ENCODE assay signal across 24 cellular contexts in the genomic region with DNA sequence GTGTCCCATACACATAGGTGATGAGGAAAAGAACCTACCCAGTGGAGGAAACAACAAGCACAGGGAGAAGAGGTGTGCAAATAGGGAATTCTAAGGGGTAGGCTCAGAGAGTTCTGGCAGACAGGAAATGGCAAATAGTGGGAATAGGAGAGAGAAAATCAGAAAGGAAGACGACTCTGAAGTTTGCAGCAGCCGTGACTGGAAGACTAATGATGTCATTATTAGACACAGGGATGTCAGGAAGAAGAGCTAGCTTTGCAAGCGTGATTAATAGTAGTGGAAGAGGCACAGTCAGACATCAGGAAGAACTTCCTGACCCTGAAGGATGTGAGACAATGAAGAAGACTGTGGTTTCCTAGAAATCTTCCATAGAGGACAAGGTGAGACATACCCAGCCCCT. TPM values are rescaled to one million over a fixed set of nuclear protein-coding genes. Genes with fewer than 3 reads are reported as not detected.
DNase-seq lines count a peak whose midpoint lies in the region; TF ChIP-seq lines count a peak whose summit lies in the region.
"Had no signal": no experiment of that assay in that cellular context is flagged by ENCODE, and none has a peak within 500 bp of the region (broad histone marks: within the 10 kb centered on the region; RNA-seq: fewer than 3 reads in every experiment).

No MANE protein-coding gene starts in this region.

- H3K27ac ChIP-seq in HEK293 (ENCODE audit: extremely low read depth, low read depth, low read length), result no peak overlapping the region
- H3K27ac ChIP-seq: 22Rv1; A549; BLaER1 treated with 17β-estradiol and CSF1 and Interleukin-3, amounts not matched to agents 10 nM and 100 nM; C4-2B had no signal

- H3K9me3 Mint-ChIP-seq in activated naive CD4-positive, alpha-beta T cell treated with anti-CD3 and anti-CD28 coated beads, Interleukin-2, amount 10 ng/mL, durations not matched to agents 7 days and 5 days, result no peaks in the 10 kb centered on the region
- H3K9me3 Mint-ChIP-seq in glutamatergic neuron (ENCODE audit: unreplicated experiment), result peaks cover 9% of the 10 kb centered on the region
- H3K9me3 Mint-ChIP-seq: CD4-positive, alpha-beta T cell; CD8-positive, alpha-beta T cell had no signal

- no peaks in the 10 kb centered on the region for H3K4me1 Mint-ChIP-seq in activated naive CD4-positive, alpha-beta T cell treated with anti-CD3 and anti-CD28 coated beads, Interleukin-2, amount 10 ng/mL, durations not matched to agents 7 days and 5 days
- peaks cover 29% of the 10 kb centered on the region for H3K4me1 Mint-ChIP-seq in glutamatergic neuron (ENCODE audit: low read depth, unreplicated experiment)
- H3K4me1 Mint-ChIP-seq: B cell had no signal

- no peak overlapping the region for H3K4me3 Mint-ChIP-seq in activated naive CD4-positive, alpha-beta T cell treated with anti-CD3 and anti-CD28 coated beads, Interleukin-2, amount 10 ng/mL, durations not matched to agents 7 days and 5 days
- no peak overlapping the region for H3K4me3 Mint-ChIP-seq in glutamatergic neuron (ENCODE audit: unreplicated experiment)
- H3K4me3 Mint-ChIP-seq: B cell; CD4-positive, alpha-beta T cell; CD8-positive, alpha-beta T cell had no signal

- H3K36me3 Mint-ChIP-seq in activated naive CD4-positive, alpha-beta T cell treated with anti-CD3 and anti-CD28 coated beads, Interleukin-2, amount 10 ng/mL, durations not matched to agents 7 days and 5 days, result no peaks in the 10 kb centered on the region
- H3K36me3 Mint-ChIP-seq in glutamatergic neuron (ENCODE audit: unreplicated experiment), result no peaks in the 10 kb centered on the region
- H3K36me3 Mint-ChIP-seq: CD8-positive, alpha-beta T cell had no signal

- H3K4me1 ChIP-seq in HEK293 (ENCODE audit: control insufficient read depth, insufficient read depth, low read length), result no peaks in the 10 kb centered on the region
- H3K4me1 ChIP-seq: A549; BLaER1 treated with 17β-estradiol and CSF1 and Interleukin-3, amounts not matched to agents 10 nM and 100 nM; Caco-2 had no signal

- H3K27me3 Mint-ChIP-seq in activated naive CD4-positive, alpha-beta T cell treated with anti-CD3 and anti-CD28 coated beads, Interleukin-2, amount 10 ng/mL, durations not matched to agents 7 days and 5 days, result peaks cover 11% of the 10 kb centered on the region
- H3K27me3 Mint-ChIP-seq in glutamatergic neuron (ENCODE audit: unreplicated experiment), result peaks cover 6% of the 10 kb centered on the region
- H3K27me3 Mint-ChIP-seq: B cell had no signal

- POLR2A ChIA-PET in HEK293 (lab: Yijun Ruan, JAX), result no interaction called here

- no peaks in the 10 kb centered on the region for H3K36me3 ChIP-seq in HEK293 (ENCODE audit: control insufficient read depth in 2 of 2, insufficient read depth in 1 of 2, low read length in 2 of 2)

- CTCF ChIA-PET in activated naive CD4-positive, alpha-beta T cell treated with anti-CD3 and anti-CD28 coated beads, Interleukin-2, amount 10 ng/mL, durations not matched to agents 7 days and 5 days (lab: Charles Lee), result no interaction called here
- CTCF ChIA-PET in HEK293 (lab: Yijun Ruan, JAX), result no interaction called here

- H3K4me3 ChIP-seq in HEK293 (ENCODE audit: low read depth, low read length), result no peak overlapping the region
- H3K4me3 ChIP-seq: A549; BLaER1 treated with 17β-estradiol and CSF1 and Interleukin-3, amounts not matched to agents 10 nM and 100 nM; GM12878 had no signal

- no peak overlapping the region for H3K27ac Mint-ChIP-seq in activated naive CD4-positive, alpha-beta T cell treated with anti-CD3 and anti-CD28 coated beads, Interleukin-2, amount 10 ng/mL, durations not matched to agents 7 days and 5 days
- peak overlapping the region; percentile 92 for H3K27ac Mint-ChIP-seq in glutamatergic neuron (ENCODE audit: unreplicated experiment)
- H3K27ac Mint-ChIP-seq: B cell; CD4-positive, alpha-beta T cell; CD8-positive, alpha-beta T cell had no signal

- peak; percentile 1 for DNase-seq in activated naive CD4-positive, alpha-beta T cell treated with anti-CD3 and anti-CD28 coated beads, Interleukin-2, amount 10 ng/mL, durations not matched to agents 7 days and 5 days
- DNase-seq in activated naive CD4-positive, alpha-beta T cell treated with anti-CD3 and anti-CD28 coated beads, Interleukin-2, amount 50 U/mL, for 16 hours, result no peak
- DNase-seq in glutamatergic neuron (no peak), NCI-H146 treated with DMSO at 0.1 percent for 48 hours (lab: John Stamatoyannopoulos, UW; ENCODE audit: unreplicated experiment) (no peak)
- DNase-seq: AML-193; Caco-2; Calu3; CD4-positive, alpha-beta T cell; CD8-positive, alpha-beta T cell; DMS 273 treated with DMSO at 0.1 percent for 48 hours; DMS153; DMS53; DMS79; DND-41; EL; GDM1 had no signal

- H3K9me3 ChIP-seq in HEK293 (ENCODE audit: control insufficient read depth, insufficient read depth, low read depth, low read length), result no peaks in the 10 kb centered on the region
- H3K9me3 ChIP-seq: A549; BLaER1 treated with 17β-estradiol and CSF1 and Interleukin-3, amounts not matched to agents 10 nM and 100 nM; Caco-2 had no signal

- TF ChIP-seq CTCF in HEK293 (tag by site-specific recombination; IDR thresholded peaks at IDR 0.05), result no peak
- no peak for TF ChIP-seq CTCF in glutamatergic neuron (IDR thresholded peaks at IDR 0.05; ENCODE audit: partially characterized antibody, unreplicated experiment)

TF ChIP-seq in HEK293, 187 proteins besides CTCF, POLR2A, EP300 and RAD21:
- no peak for TF ChIP-seq SETDB1 (IDR thresholded peaks at IDR 0.05; ENCODE audit: insufficient read length, low read length)
- TF ChIP-seq, protein P1, sequence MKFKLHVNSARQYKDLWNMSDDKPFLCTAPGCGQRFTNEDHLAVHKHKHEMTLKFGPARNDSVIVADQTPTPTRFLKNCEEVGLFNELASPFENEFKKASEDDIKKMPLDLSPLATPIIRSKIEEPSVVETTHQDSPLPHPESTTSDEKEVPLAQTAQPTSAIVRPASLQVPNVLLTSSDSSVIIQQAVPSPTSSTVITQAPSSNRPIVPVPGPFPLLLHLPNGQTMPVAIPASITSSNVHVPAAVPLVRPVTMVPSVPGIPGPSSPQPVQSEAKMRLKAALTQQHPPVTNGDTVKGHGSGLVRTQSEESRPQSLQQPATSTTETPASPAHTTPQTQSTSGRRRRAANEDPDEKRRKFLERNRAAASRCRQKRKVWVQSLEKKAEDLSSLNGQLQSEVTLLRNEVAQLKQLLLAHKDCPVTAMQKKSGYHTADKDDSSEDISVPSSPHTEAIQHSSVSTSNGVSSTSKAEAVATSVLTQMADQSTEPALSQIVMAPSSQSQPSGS (tag by site-specific recombination; IDR thresholded peaks at IDR 0.05; ENCODE audit: low read depth), result peak; percentile 71
TF ChIP-seq in HEK293: peak in this region for 1.

RNA-seq across cellular contexts. Expression of a gene that starts 21.1 kb away (rescaled TPM):
- 44.8 TPM for total RNA-seq in glutamatergic neuron (ENCODE audit: unreplicated experiment)
- total RNA-seq: A172 had no signal

RNA-seq across cellular contexts. Expression of a gene that starts 48.8 kb away (rescaled TPM):
- 59.9 TPM for total RNA-seq in glutamatergic neuron (ENCODE audit: unreplicated experiment)
